ENCODE assay signal across 22 cellular contexts in the genomic region with DNA sequence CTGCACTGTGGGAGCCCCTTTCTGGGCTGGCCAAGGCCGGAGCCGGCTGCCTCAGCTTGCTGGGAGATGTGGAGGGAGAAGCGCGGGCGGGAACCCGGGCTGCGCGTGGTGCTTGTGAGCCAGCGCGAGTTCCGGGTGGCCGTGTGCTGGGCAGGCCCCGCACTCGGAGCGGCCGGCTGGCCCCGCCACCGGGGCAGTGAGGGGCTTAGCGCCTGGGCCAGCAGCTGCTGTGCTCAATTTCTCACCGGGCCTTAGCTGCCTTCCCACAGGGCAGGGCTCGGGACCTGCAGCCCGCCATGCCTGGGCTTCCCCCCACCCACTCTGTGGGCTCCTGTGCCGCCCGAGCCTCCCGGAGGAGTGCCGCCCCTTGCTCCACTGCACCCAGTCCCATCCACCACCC.
DNase-seq lines count a peak whose midpoint lies in the region; ATAC-seq, FAIRE-seq and TF ChIP-seq lines count a peak whose summit lies in the region.
"Had no signal": no experiment of that assay in that cellular context is flagged by ENCODE, and none has a peak within 500 bp of the region (broad histone marks: within the 10 kb centered on the region; RNA-seq: fewer than 3 reads in every experiment).

No MANE protein-coding gene starts in this region.

- no peak overlapping the region for H3K27ac Mint-ChIP-seq in CD4-positive, alpha-beta T cell
- H3K27ac Mint-ChIP-seq: CD14-positive monocyte; CD4-positive, CD25-positive, alpha-beta regulatory T cell; CD8-positive, alpha-beta T cell had no signal

- H3K27ac ChIP-seq in right cardiac atrium (ENCODE audit: low read length) = no peak overlapping the region
- H3K27ac ChIP-seq in kidney (ENCODE audit: low read depth in 2 of 2, low read length in 2 of 2) = no peak overlapping the region
- H3K27ac ChIP-seq in CD4-positive, alpha-beta T cell (ENCODE audit: low read depth, low read length) = no peak overlapping the region
- H3K27ac ChIP-seq: BLaER1 had no signal

- H3K9me3 ChIP-seq in right cardiac atrium (ENCODE audit: control insufficient read depth, low read length) (no peaks in the 10 kb centered on the region), kidney (ENCODE audit: control insufficient read depth in 1 of 2, low read length in 2 of 2) (no peaks in the 10 kb centered on the region)
- H3K9me3 ChIP-seq in CD4-positive, alpha-beta T cell (ENCODE audit: control insufficient read depth, low read length) = no peaks in the 10 kb centered on the region
- H3K9me3 ChIP-seq: BE2C, Caco-2 had no signal

- no peaks in the 10 kb centered on the region for H3K4me1 Mint-ChIP-seq in CD4-positive, alpha-beta T cell (ENCODE audit: low read depth)
- H3K4me1 Mint-ChIP-seq: CD4-positive, CD25-positive, alpha-beta regulatory T cell had no signal

- 96% methylated on average over 26 of the region's 26 CpGs for WGBS in right cardiac atrium

- POLR2A ChIA-PET in CD4-positive, alpha-beta T cell (lab: Charles Lee) = no interaction called here

- no peak for FAIRE-seq in kidney (lab: Jason Lieb, UNC)
- FAIRE-seq in H54 (lab: Jason Lieb, UNC) = no peak
- FAIRE-seq: A204.1, D721Med, G401.6, GM12891, GM19239 had no signal

- no peaks in the 10 kb centered on the region for H3K9me3 Mint-ChIP-seq in CD4-positive, alpha-beta T cell

- TF ChIP-seq CTCF in kidney (IDR thresholded peaks at IDR 0.05; ENCODE audit: borderline replicate concordance, extremely low read depth, insufficient read depth) = no peak
- TF ChIP-seq CTCF in CD4-positive, alpha-beta T cell (IDR thresholded peaks at IDR 0.05) = no peak

- no peaks in the 10 kb centered on the region for H3K4me1 ChIP-seq in right cardiac atrium (ENCODE audit: control insufficient read depth, insufficient read depth, low read length)
- peaks cover 0 to 3% of the 10 kb centered on the region in 2 donors for H3K4me1 ChIP-seq in kidney (ENCODE audit: control insufficient read depth in 1 of 2, insufficient read depth in 1 of 2, low read depth in 1 of 2, low read length in 2 of 2)
- H3K4me1 ChIP-seq: BE2C, Caco-2 had no signal

- ATAC-seq in right cardiac atrium (no peak), left ventricle myocardium superior (no peak)
- ATAC-seq in CD4-positive, alpha-beta T cell (ENCODE audit: poor library complexity) = no peak
- ATAC-seq: CD8-positive, alpha-beta T cell had no signal

- no peaks in the 10 kb centered on the region for H3K27me3 Mint-ChIP-seq in CD4-positive, alpha-beta T cell
- H3K27me3 Mint-ChIP-seq: CD4-positive, CD25-positive, alpha-beta regulatory T cell had no signal

- H3K36me3 ChIP-seq in kidney (ENCODE audit: control insufficient read depth in 1 of 2, insufficient read depth in 2 of 2, low read length in 2 of 2) = no peaks in the 10 kb centered on the region
- H3K36me3 ChIP-seq: BE2C, BLaER1 had no signal

- CTCF ChIA-PET in CD4-positive, alpha-beta T cell (lab: Charles Lee) = no interaction called here

- no peak for TF ChIP-seq POLR2A in H54 (IDR thresholded peaks at IDR 0.05; ENCODE audit: low read depth, low read length)

- peak in 2 of 3 donors; percentile 8 to 21 for DNase-seq in right cardiac atrium
- DNase-seq in left ventricle myocardium superior = no peak
- DNase-seq in kidney = peak; percentile 46
- DNase-seq in CD4-positive, alpha-beta T cell = no peak
- no peak for DNase-seq in H54 (ENCODE audit: insufficient read length, low spot score)
- DNase-seq: 8988T; ACHN; BE2C; C1 segment of cervical spinal cord; Caco-2; Calu3; CD4-positive, CD25-positive, alpha-beta regulatory T cell; CD8-positive, alpha-beta T cell; DMS79 treated with DMSO at 0.1 percent for 48 hours; GF-D8 had no signal

- no peak overlapping the region for H3K9ac ChIP-seq in kidney (ENCODE audit: low read length in 2 of 2)
- H3K9ac ChIP-seq: BLaER1 had no signal

- no peaks in the 10 kb centered on the region for H3K27me3 ChIP-seq in right cardiac atrium (ENCODE audit: control insufficient read depth, insufficient read depth)
- H3K27me3 ChIP-seq in CD4-positive, alpha-beta T cell (ENCODE audit: control insufficient read depth, insufficient read depth, low read length) = no peaks in the 10 kb centered on the region
- H3K27me3 ChIP-seq: BE2C, BLaER1 had no signal

- H3K36me3 Mint-ChIP-seq in CD4-positive, alpha-beta T cell (ENCODE audit: low read depth) = no peaks in the 10 kb centered on the region
- H3K36me3 Mint-ChIP-seq: CD14-positive monocyte; CD4-positive, CD25-positive, alpha-beta regulatory T cell; CD8-positive, alpha-beta T cell had no signal

- intact Hi-C loops in right cardiac atrium (cut with DNase I) = no loop called here
- intact Hi-C loops in left ventricle myocardium superior (cut with micrococcal nuclease) = no loop called here
- intact Hi-C loops in kidney (cut with DNase I) = no loop called here
- intact Hi-C loops in CD4-positive, alpha-beta T cell (cut with DNase I, micrococcal nuclease) = no loop called here

- H3K4me3 ChIP-seq in right cardiac atrium (ENCODE audit: low read length) (no peak overlapping the region), kidney (ENCODE audit: low read length in 2 of 2) (no peak overlapping the region)
- H3K4me3 ChIP-seq: BLaER1 had no signal

- H3K4me3 Mint-ChIP-seq in CD4-positive, alpha-beta T cell = no peak overlapping the region
- H3K4me3 Mint-ChIP-seq: CD14-positive monocyte; CD4-positive, CD25-positive, alpha-beta regulatory T cell; CD8-positive, alpha-beta T cell had no signal

Comparison
In these comparisons a context has a peak if more than half of its experiments do, and no peak if none do; other contexts are left out.
1. DNase-seq: peak in right cardiac atrium (2 of 3) and kidney (single experiment); none in left ventricle myocardium superior (single experiment), CD4-positive, alpha-beta T cell (0 of 10) and H54 (single experiment).